In the genomic region with DNA sequence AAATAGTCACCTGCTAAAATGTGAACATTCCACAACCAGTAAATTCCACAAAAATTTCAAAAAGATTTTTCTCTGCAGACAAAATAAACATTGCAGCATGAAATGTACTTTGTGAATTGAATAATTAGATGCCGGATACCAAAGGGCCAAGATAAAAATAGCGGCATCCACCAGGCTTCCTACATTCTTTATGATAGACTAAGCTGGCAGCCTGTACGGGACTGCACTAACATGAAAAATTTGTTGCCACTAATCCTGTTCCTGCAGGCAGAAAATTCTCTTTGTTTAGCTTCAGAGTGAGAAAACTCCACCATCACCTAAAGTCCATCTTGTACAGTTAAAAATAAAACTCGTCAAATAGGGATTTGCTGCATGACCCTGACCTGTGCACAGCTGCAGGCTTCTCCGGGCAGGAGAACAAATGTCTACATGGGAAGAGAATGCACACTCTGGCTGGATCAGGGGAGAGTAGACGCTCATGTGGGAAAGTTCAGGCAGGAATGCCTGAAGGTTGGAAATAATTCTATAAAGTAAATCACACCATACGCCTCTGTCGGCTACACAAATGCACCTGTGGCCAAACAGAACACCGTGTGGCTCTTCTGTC, we compare ENCODE assay signal across 21 cellular contexts. TPM values are rescaled to one million over a fixed set of nuclear protein-coding genes. Genes with fewer than 3 reads are reported as not detected.
DNase-seq lines count a peak whose midpoint lies in the region; ATAC-seq, FAIRE-seq and TF ChIP-seq lines count a peak whose summit lies in the region.
"Had no signal": no experiment of that assay in that cellular context is flagged by ENCODE, and none has a peak within 500 bp of the region (broad histone marks: within the 10 kb centered on the region; RNA-seq: fewer than 3 reads in every experiment).

No MANE protein-coding gene starts in this region.

- H3K4me3 Mint-ChIP-seq in T-helper 17 cell = no peak overlapping the region
- H3K4me3 Mint-ChIP-seq: activated CD4-positive, alpha-beta T cell treated with anti-CD3 and anti-CD28 coated beads, Interleukin-2, amount 10 ng/mL, durations not matched to agents 24 days and 14 days; activated CD8-positive, alpha-beta memory T cell treated with anti-CD3 and anti-CD28 coated beads, Interleukin-2, amount 10 ng/mL, durations not matched to agents 7 days and 5 days; activated naive CD4-positive, alpha-beta T cell treated with anti-CD3 and anti-CD28 coated beads, Interleukin-2, amount 10 ng/mL, durations not matched to agents 7 days and 5 days; effector memory CD8-positive, alpha-beta T cell; GM23338; stimulated activated naive CD8-positive, alpha-beta T cell treated with anti-CD3 and anti-CD28 coated beads, Interleukin-15, Interleukin-2, amounts not matched to agents 100 ng/mL and 50 ng/mL, for 24 hours had no signal

- no peaks in the 10 kb centered on the region for H3K79me1 ChIP-seq in neuronal stem cell (ENCODE audit: low read depth, low read length)

- H3K9me3 ChIP-seq in SJCRH30 (replicated peaks) (no peaks in the 10 kb centered on the region), neuronal stem cell (replicated peaks in 1 of 2; ENCODE audit: control insufficient read depth in 2 of 2, insufficient read depth in 1 of 2, low read depth in 1 of 2, low read length in 2 of 2) (no peaks in the 10 kb centered on the region), pancreas (no peaks in the 10 kb centered on the region), T-helper 17 cell (ENCODE audit: control insufficient read depth, low read length, poor library complexity, severe bottlenecking) (no peaks in the 10 kb centered on the region)
- H3K9me3 ChIP-seq: Peyer's patch, transverse colon had no signal

- peaks cover 3% of the 10 kb centered on the region for H3K36me3 Mint-ChIP-seq in T-helper 17 cell (ENCODE audit: low read depth)

- H2BK15ac ChIP-seq in neuronal stem cell (ENCODE audit: low read length) = no peak overlapping the region

- H3K4me3 ChIP-seq in SJCRH30 (no peak overlapping the region), neuronal stem cell (ENCODE audit: low read length in 2 of 2) (no peak overlapping the region), pancreas (no peak overlapping the region)
- H3K4me3 ChIP-seq: BLaER1 treated with 17β-estradiol and CSF1 and Interleukin-3, amounts not matched to agents 10 nM and 100 nM; GM23338; Peyer's patch; psoas muscle; spleen; transverse colon had no signal

- ATAC-seq in pancreas (no peak), T-helper 17 cell (no peak)
- ATAC-seq: activated CD8-positive, alpha-beta memory T cell treated with anti-CD3 and anti-CD28 coated beads, Interleukin-2, amount 10 ng/mL, durations not matched to agents 7 days and 5 days; effector memory CD8-positive, alpha-beta T cell; GM23338; psoas muscle had no signal

- WGBS in neuronal stem cell (ENCODE audit: extremely low coverage in 2 of 2, insufficient read length in 2 of 2, insufficient replicate concordance in 1 of 2), 2 donors = no CpG with 5 or more reads among the region's 9 CpGs
- WGBS in pancreas, 2 donors = 34 to 37% methylated on average over 9 of the region's 9 CpGs

- H2BK5ac ChIP-seq in neuronal stem cell (ENCODE audit: low read length) = no peak overlapping the region

- H3K4me1 Mint-ChIP-seq in T-helper 17 cell = no peaks in the 10 kb centered on the region
- H3K4me1 Mint-ChIP-seq: activated CD4-positive, alpha-beta T cell treated with anti-CD3 and anti-CD28 coated beads, Interleukin-2, amount 10 ng/mL, durations not matched to agents 24 days and 14 days; activated CD8-positive, alpha-beta memory T cell treated with anti-CD3 and anti-CD28 coated beads, Interleukin-2, amount 10 ng/mL, durations not matched to agents 7 days and 5 days; activated naive CD4-positive, alpha-beta T cell treated with anti-CD3 and anti-CD28 coated beads, Interleukin-2, amount 10 ng/mL, durations not matched to agents 7 days and 5 days had no signal

- H2BK12ac ChIP-seq in neuronal stem cell (ENCODE audit: low read length) = no peak overlapping the region

- H3K36me3 ChIP-seq in SJCRH30 (no peaks in the 10 kb centered on the region), neuronal stem cell (replicated peaks in 1 of 2; ENCODE audit: control insufficient read depth in 2 of 2, insufficient read depth in 2 of 2, low read length in 2 of 2) (no peaks in the 10 kb centered on the region), pancreas (no peaks in the 10 kb centered on the region)
- H3K36me3 ChIP-seq: BLaER1 treated with 17β-estradiol and CSF1 and Interleukin-3, amounts not matched to agents 10 nM and 100 nM; Peyer's patch; spleen; transverse colon had no signal

- peak overlapping the region; percentile 62 for H2AFZ ChIP-seq in neuronal stem cell (ENCODE audit: low read length)

- no peak overlapping the region for H3K23ac ChIP-seq in neuronal stem cell (ENCODE audit: low read depth, low read length, poor library complexity)

- no peak for FAIRE-seq in pancreas (lab: Jason Lieb, UNC)

- no peak overlapping the region for H3K14ac ChIP-seq in neuronal stem cell (ENCODE audit: low read length)

- no peak overlapping the region for H3K4ac ChIP-seq in neuronal stem cell (ENCODE audit: low read length)

- no peak overlapping the region for H3K18ac ChIP-seq in neuronal stem cell (ENCODE audit: low read length)

- H4K8ac ChIP-seq in neuronal stem cell (ENCODE audit: low read depth, low read length) = no peak overlapping the region

- H3K27ac ChIP-seq in SJCRH30 (peak overlapping the region; percentile 9; the same call in 1 of the 2 replicates), neuronal stem cell (replicated peaks; ENCODE audit: low read length) (no peak overlapping the region), pancreas (no peak overlapping the region)
- H3K27ac ChIP-seq: BLaER1 treated with 17β-estradiol and CSF1 and Interleukin-3, amounts not matched to agents 10 nM and 100 nM; Peyer's patch; psoas muscle; spleen; transverse colon had no signal

- H3K27me3 ChIP-seq in SJCRH30 (no peaks in the 10 kb centered on the region), neuronal stem cell (ENCODE audit: control insufficient read depth in 3 of 3, insufficient read depth in 3 of 3, low read depth in 1 of 3, low read length in 3 of 3) (no peaks in the 10 kb centered on the region), pancreas (no peaks in the 10 kb centered on the region)
- H3K27me3 ChIP-seq: BLaER1 treated with 17β-estradiol and CSF1 and Interleukin-3, amounts not matched to agents 10 nM and 100 nM; Peyer's patch; spleen; transverse colon had no signal

- no peak overlapping the region for H3K27ac Mint-ChIP-seq in T-helper 17 cell
- H3K27ac Mint-ChIP-seq: activated CD4-positive, alpha-beta T cell treated with anti-CD3 and anti-CD28 coated beads, Interleukin-2, amount 10 ng/mL, durations not matched to agents 24 days and 14 days; activated CD8-positive, alpha-beta memory T cell treated with anti-CD3 and anti-CD28 coated beads, Interleukin-2, amount 10 ng/mL, durations not matched to agents 7 days and 5 days; activated naive CD4-positive, alpha-beta T cell treated with anti-CD3 and anti-CD28 coated beads, Interleukin-2, amount 10 ng/mL, durations not matched to agents 7 days and 5 days; effector memory CD8-positive, alpha-beta T cell; GM23338; stimulated activated naive CD8-positive, alpha-beta T cell treated with anti-CD3 and anti-CD28 coated beads, Interleukin-15, Interleukin-2, amounts not matched to agents 100 ng/mL and 50 ng/mL, for 24 hours had no signal

- no peak overlapping the region for H2BK120ac ChIP-seq in neuronal stem cell (ENCODE audit: low read depth, low read length)

- no peak overlapping the region for H2AK5ac ChIP-seq in neuronal stem cell (ENCODE audit: low read depth, low read length)

- no peak overlapping the region for H3K9ac ChIP-seq in neuronal stem cell (ENCODE audit: low read depth, low read length, poor library complexity)
- H3K9ac ChIP-seq: BLaER1 treated with 17β-estradiol and CSF1 and Interleukin-3, amounts not matched to agents 10 nM and 100 nM had no signal

- TF ChIP-seq CTCF in pancreas (IDR thresholded peaks at IDR 0.05) = no peak

- H3K27me3 Mint-ChIP-seq in T-helper 17 cell = peaks cover 21% of the 10 kb centered on the region

- H4K91ac ChIP-seq in neuronal stem cell (ENCODE audit: low read depth, low read length, poor library complexity) = no peak overlapping the region

- DNase-seq in AG20443 (ENCODE audit: low spot score) (peak; percentile 27), SJCRH30 (peak; percentile 41 to 45), fibroblast of peridontal ligament (ENCODE audit: extremely low read depth) (peak; percentile 24), neuronal stem cell (ENCODE audit: low spot score) (no peak), medulla oblongata (ENCODE audit: extremely low spot score) (no peak), pancreas (no peak), T-helper 17 cell (no peak), NCI-H82 treated with DMSO at 0.1 percent for 48 hours (lab: John Stamatoyannopoulos, UW; ENCODE audit: unreplicated experiment) (no peak)
- DNase-seq: activated CD4-positive, alpha-beta T cell treated with anti-CD3 and anti-CD28 coated beads, Interleukin-2, amount 10 ng/mL, durations not matched to agents 24 days and 14 days; activated CD8-positive, alpha-beta memory T cell treated with anti-CD3 and anti-CD28 coated beads, Interleukin-2, amount 10 ng/mL, durations not matched to agents 7 days and 5 days; activated naive CD4-positive, alpha-beta T cell treated with anti-CD3 and anti-CD28 coated beads, Interleukin-2, amount 10 ng/mL, durations not matched to agents 7 days and 5 days; effector memory CD8-positive, alpha-beta T cell; NCI-H2081 treated with DMSO at 0.1 percent for 48 hours; Peyer's patch; psoas muscle; spleen; stimulated activated CD4-positive, alpha-beta T cell treated with anti-CD3 and anti-CD28 coated beads, Interleukin-4, amount 100 ng/mL, for 24 hours; transverse colon had no signal

- H3K4me1 ChIP-seq in SJCRH30 (peaks cover 7% of the 10 kb centered on the region; the same call in 1 of the 2 replicates), neuronal stem cell (ENCODE audit: control insufficient read depth in 2 of 2, insufficient read depth in 1 of 2, low read depth in 1 of 2, low read length in 2 of 2) (no peaks in the 10 kb centered on the region), pancreas (no peaks in the 10 kb centered on the region)
- H3K4me1 ChIP-seq: Peyer's patch, psoas muscle, spleen, transverse colon had no signal

- intact Hi-C loops in pancreas (cut with DNase I) = no loop called here

- H3K4me2 ChIP-seq in neuronal stem cell (ENCODE audit: insufficient read depth, low read length, poor library complexity, severe bottlenecking) = no peak overlapping the region
- H3K4me2 ChIP-seq: BLaER1 treated with 17β-estradiol and CSF1 and Interleukin-3, amounts not matched to agents 10 nM and 100 nM; GM23338 had no signal

RNA-seq across cellular contexts. Expression of gene ADO, which starts 15.6 kb away (rescaled TPM):
- 25.4 and 29.9 TPM in 2 replicates for total RNA-seq in SJCRH30 (2014; rRNA removed; shearing (Covaris generic))
- 20.4 TPM for polyA plus RNA-seq in neuronal stem cell (2013, experiment 1 of 2)
- 21.1 TPM for polyA plus RNA-seq in neuronal stem cell (2013, experiment 2 of 2)
- total RNA-seq in pancreas = 1 to 10 TPM; 3.7 to 9.6 (median 5.7) TPM
- polyA plus RNA-seq in pancreas = 1 to 10 TPM; 2.4 to 5.5 TPM
- 10 to 100 TPM in 1 of 2 donors, 1 to 10 TPM in 1; 10.0 to 11.2 TPM for total RNA-seq in T-helper 17 cell

RNA-seq across cellular contexts. Expression of gene EGR2, which starts 27.2 kb away (rescaled TPM):
- total RNA-seq in SJCRH30 (2014; rRNA removed; shearing (Covaris generic)) = 0.71 and 1.3 TPM in 2 replicates
- polyA plus RNA-seq in neuronal stem cell (2013, experiment 1 of 2) = 0.86 TPM
- polyA plus RNA-seq in neuronal stem cell (2013, experiment 2 of 2) = 0.73 TPM
- 1 to 10 TPM in 3 of 6 donors, under 1 TPM in 3; 0.42 to 2.7 (median 1.2) TPM for total RNA-seq in pancreas
- under 1 TPM; 0.61 to 0.68 TPM for polyA plus RNA-seq in pancreas
- 1 to 10 TPM; 3.1 to 4.8 TPM for total RNA-seq in T-helper 17 cell

Comparison
In these comparisons a context has a peak if more than half of its experiments do, and no peak if none do; other contexts are left out.
1. DNase-seq: peak in AG20443 (single experiment), SJCRH30 (2 of 2) and fibroblast of peridontal ligament (single experiment); none in neuronal stem cell (single experiment), medulla oblongata (single experiment), pancreas (0 of 6), T-helper 17 cell (0 of 3) and NCI-H82 treated with DMSO at 0.1 percent for 48 hours (single experiment).